21 cellular contexts compared by ENCODE assay signal in the genomic region with DNA sequence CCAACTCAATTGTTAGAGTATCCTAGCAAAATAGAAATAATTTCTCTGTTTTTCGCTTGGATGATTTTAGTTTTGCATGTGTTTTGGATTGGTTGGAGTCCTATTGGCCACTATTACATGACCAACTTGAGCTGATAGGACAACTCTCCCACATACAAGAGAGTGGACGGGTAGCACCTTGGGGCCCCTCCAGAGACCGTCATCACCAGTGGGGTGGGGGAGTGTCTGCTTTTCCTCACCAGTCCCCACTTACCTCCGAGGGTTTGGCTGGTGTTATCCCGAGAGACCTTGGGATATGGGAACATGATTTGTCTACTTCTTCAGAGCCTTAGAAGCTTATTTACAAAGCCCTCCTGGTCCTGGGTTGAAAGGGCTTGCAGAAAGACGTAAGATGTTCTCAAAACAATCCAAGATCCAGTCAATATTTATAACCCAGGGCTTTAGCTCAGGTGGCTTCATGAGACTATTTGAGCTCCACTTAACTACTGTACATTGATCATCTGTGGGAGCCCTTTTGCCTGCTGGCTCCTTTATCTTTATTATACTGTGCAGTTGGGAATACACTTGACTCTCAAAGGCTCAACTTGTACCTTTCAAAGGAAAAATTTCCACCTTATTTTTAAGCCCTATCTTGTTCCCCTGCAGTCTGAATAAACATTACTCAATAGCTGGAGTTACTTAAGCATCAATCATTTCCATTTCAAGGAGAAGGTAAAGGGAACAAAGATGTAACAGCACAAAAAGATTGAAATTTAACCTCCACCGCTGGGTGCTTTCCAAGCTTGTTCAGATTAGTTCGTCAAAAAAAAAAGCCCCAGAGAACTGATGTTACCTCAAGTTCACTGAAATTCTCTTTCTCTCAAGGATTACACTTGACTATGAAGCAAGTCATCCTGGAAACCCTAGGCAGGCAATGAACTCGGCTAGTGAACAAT.
"Had no signal": no experiment of that assay in that cellular context is flagged by ENCODE, and none has a peak within 500 bp of the region (broad histone marks: within the 10 kb centered on the region; RNA-seq: fewer than 3 reads in every experiment).

No MANE protein-coding gene starts in this region.

- H3K36me3 Mint-ChIP-seq: activated naive CD8-positive, alpha-beta T cell treated with anti-CD3 and anti-CD28 coated beads, Interleukin-2, amount 10 ng/mL, durations not matched to agents 7 days and 5 days; memory B cell; stimulated activated naive B cell treated with anti-CD40 and anti-IgM and Interleukin-4, amounts not matched to agents 10 μg/mL and 1 μg/mL and 100 μg/mL, for 72 hours had no signal

- H3K9me3 ChIP-seq: thyroid gland had no signal

- FAIRE-seq: TTC549 had no signal

- H3K27me3 ChIP-seq: thyroid gland had no signal

- H3K4me1 Mint-ChIP-seq: activated naive CD8-positive, alpha-beta T cell treated with anti-CD3 and anti-CD28 coated beads, Interleukin-2, amount 10 ng/mL, durations not matched to agents 7 days and 5 days; memory B cell; stimulated activated naive B cell treated with anti-CD40 and anti-IgM and Interleukin-4, amounts not matched to agents 10 μg/mL and 1 μg/mL and 100 μg/mL, for 72 hours had no signal

- H3K36me3 ChIP-seq: breast epithelium, thyroid gland had no signal

- H3K27ac Mint-ChIP-seq: activated naive CD8-positive, alpha-beta T cell treated with anti-CD3 and anti-CD28 coated beads, Interleukin-2, amount 10 ng/mL, durations not matched to agents 7 days and 5 days; effector memory CD8-positive, alpha-beta T cell; memory B cell; naive thymus-derived CD8-positive, alpha-beta T cell; stimulated activated naive B cell treated with anti-CD40 and anti-IgM and Interleukin-4, amounts not matched to agents 10 μg/mL and 1 μg/mL and 100 μg/mL, for 72 hours; WTC11 had no signal

- H3K27me3 Mint-ChIP-seq: progenitor cell of endocrine pancreas had no signal

- H3K4me3 ChIP-seq: breast epithelium, skin epidermis, thyroid gland had no signal

- DNase-seq: activated CD4-positive, alpha-beta T cell treated with anti-CD3 and anti-CD28 coated beads for 4 hours; activated CD8-positive, alpha-beta memory T cell treated with anti-CD3 and anti-CD28 coated beads, Interleukin-2, amount 50 U/mL, for 48 hours; activated naive CD8-positive, alpha-beta T cell treated with anti-CD3 and anti-CD28 coated beads, Interleukin-2, amount 10 ng/mL, durations not matched to agents 7 days and 5 days; aorta; dermis blood vessel endothelial cell; effector memory CD8-positive, alpha-beta T cell; islet precursor cell; naive thymus-derived CD8-positive, alpha-beta T cell; right cardiac atrium; stimulated activated CD4-positive, alpha-beta T cell treated with anti-CD3 and anti-CD28 coated beads, Interleukin-15, amount 100 ng/mL, for 24 hours; stimulated activated CD4-positive, alpha-beta T cell treated with anti-CD3 and anti-CD28 coated beads, Interleukin-4, amount 100 ng/mL, for 1 hour; stimulated activated naive B cell treated with anti-CD40 and anti-IgM and Interleukin-4, amounts not matched to agents 10 μg/mL and 1 μg/mL and 100 μg/mL, for 72 hours; thyroid gland had no signal

- H3K4me1 ChIP-seq: breast epithelium, thyroid gland had no signal

- ATAC-seq: effector memory CD8-positive, alpha-beta T cell; left lobe of liver; naive thymus-derived CD8-positive, alpha-beta T cell; right cardiac atrium; stimulated activated naive B cell treated with anti-CD40 and anti-IgM and Interleukin-4, amounts not matched to agents 10 μg/mL and 1 μg/mL and 100 μg/mL, for 72 hours had no signal

- H3K27ac ChIP-seq: breast epithelium, epithelial cell of prostate, skin epidermis, thyroid gland had no signal

- H3K4me3 Mint-ChIP-seq: activated naive CD8-positive, alpha-beta T cell treated with anti-CD3 and anti-CD28 coated beads, Interleukin-2, amount 10 ng/mL, durations not matched to agents 7 days and 5 days; effector memory CD8-positive, alpha-beta T cell; memory B cell; naive thymus-derived CD8-positive, alpha-beta T cell; stimulated activated naive B cell treated with anti-CD40 and anti-IgM and Interleukin-4, amounts not matched to agents 10 μg/mL and 1 μg/mL and 100 μg/mL, for 72 hours; WTC11 had no signal
